8 cellular contexts compared by ENCODE assay signal in the genomic region with DNA sequence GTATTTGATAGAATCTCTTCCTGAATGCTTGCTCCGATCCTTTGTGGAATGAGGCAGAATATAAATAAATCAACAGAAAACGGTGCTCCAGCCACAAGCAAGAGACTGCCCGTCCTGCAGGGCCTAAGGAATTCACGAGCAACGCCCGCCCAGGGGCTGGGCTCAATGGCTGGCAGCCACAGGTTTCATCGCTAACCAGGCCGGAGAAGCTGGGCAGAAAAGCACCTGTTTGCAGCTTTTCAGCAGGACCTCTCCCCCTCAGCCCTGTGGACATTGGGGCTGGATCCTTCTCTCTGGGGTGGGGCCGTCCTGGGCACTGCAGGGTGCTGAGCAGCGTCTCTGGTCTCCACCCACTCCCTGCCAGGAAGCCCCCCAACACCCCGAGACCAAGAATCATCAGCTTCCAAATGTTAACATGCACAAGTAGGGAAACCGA.
DNase-seq lines count a peak whose midpoint lies in the region; ATAC-seq, FAIRE-seq and TF ChIP-seq lines count a peak whose summit lies in the region.

No MANE protein-coding gene starts in this region.

- no peak for ATAC-seq in HG02981 (IDR thresholded peaks at IDR 0.05; ENCODE audit: unreplicated experiment)

- no peaks in the 10 kb centered on the region for H3K79me2 ChIP-seq in keratinocyte (ENCODE audit: control insufficient read depth, insufficient read depth, low read length)

- TF ChIP-seq POLR2A in stomach (IDR thresholded peaks at IDR 0.05) = no peak

- intact Hi-C loops in stomach (cut with DNase I; ENCODE audit: low total_unique reads) = no loop called here

- peak overlapping the region; percentile 81 for H3K4me2 ChIP-seq in keratinocyte (ENCODE audit: control insufficient read depth, extremely low read depth, insufficient read depth, low read depth, low read length)

- H3K36me3 ChIP-seq in HEK293 (ENCODE audit: control insufficient read depth in 2 of 2, insufficient read depth in 1 of 2, low read length in 2 of 2) (no peaks in the 10 kb centered on the region), keratinocyte (ENCODE audit: control insufficient read depth in 2 of 2, extremely low read depth in 1 of 2, insufficient read depth in 2 of 2, low read length in 2 of 2) (no peaks in the 10 kb centered on the region), stomach (no peaks in the 10 kb centered on the region)

- H3K4me3 Mint-ChIP-seq in brain = peak overlapping the region; percentile 50 to 77 (median 74)

- H4K20me1 ChIP-seq in keratinocyte (ENCODE audit: control insufficient read depth, extremely low read depth, insufficient read depth, low read length) = no peaks in the 10 kb centered on the region

- no peak overlapping the region; the same call in 1 of the 2 replicates for H3K4me3 ChIP-seq in HEK293 (ENCODE audit: low read depth, low read length)
- H3K4me3 ChIP-seq in keratinocyte (ENCODE audit: control insufficient read depth in 2 of 3, extremely low read depth in 1 of 3, insufficient read depth in 2 of 3, low read depth in 1 of 3, low read length in 3 of 3) = peak overlapping the region; percentile 25 to 53 (median 41)
- peak overlapping the region; percentile 33 to 46 (median 43) for H3K4me3 ChIP-seq in stomach

- CTCF ChIA-PET in HEK293 (lab: Yijun Ruan, JAX) = interaction anchor here (0.9 to 3.4 kb wide), 12 partner anchors 9 to 105 kb away, joined by 3 to 27 read pairs (median 8); a partner anchor contains a TSS

- H3K27me3 ChIP-seq in keratinocyte (ENCODE audit: control insufficient read depth, extremely low read depth, insufficient read depth, low read length) (no peaks in the 10 kb centered on the region), stomach (no peaks in the 10 kb centered on the region)

- no peaks in the 10 kb centered on the region for H3K9me3 ChIP-seq in HEK293 (ENCODE audit: control insufficient read depth, insufficient read depth, low read depth, low read length)
- H3K9me3 ChIP-seq in keratinocyte (ENCODE audit: control insufficient read depth, low read depth, low read length) = peaks cover 2% of the 10 kb centered on the region
- peaks cover 0 to 7% (median 6%) of the 10 kb centered on the region in 4 donors for H3K9me3 ChIP-seq in stomach

- peaks cover 5% of the 10 kb centered on the region for H3K36me3 Mint-ChIP-seq in brain

- peak overlapping the region; percentile 34 for H3K9ac ChIP-seq in keratinocyte (ENCODE audit: control insufficient read depth, extremely low read depth, insufficient read depth, low read length)

- H3K27ac ChIP-seq in HEK293 (ENCODE audit: extremely low read depth, low read depth, low read length) = no peak overlapping the region
- H3K27ac ChIP-seq in keratinocyte (ENCODE audit: control insufficient read depth, insufficient read depth, low read length) = no peak overlapping the region
- H3K27ac ChIP-seq in stomach = peak overlapping the region; percentile 85 to 88 (median 86)

- H2AFZ ChIP-seq in keratinocyte (ENCODE audit: control insufficient read depth, low read length) = peak overlapping the region; percentile 16

- H3K27ac Mint-ChIP-seq in brain = peak overlapping the region in 1 of 5 experiments; percentile 68

- TF ChIP-seq CTCF in HEK293 (tag by site-specific recombination; IDR thresholded peaks at IDR 0.05) (no peak), brain (conservative IDR thresholded peaks at IDR 0.05) (no peak), keratinocyte (optimal IDR thresholded peaks at IDR 0.05 in 1 of 3, IDR thresholded peaks at IDR 0.05 in 1 of 3, conservative IDR thresholded peaks at IDR 0.05 in 1 of 3; ENCODE audit: extremely low read depth in 1 of 3, insufficient read depth in 2 of 3, low read length in 3 of 3) (no peak), stomach (IDR thresholded peaks at IDR 0.05) (no peak)

- peaks cover 8% of the 10 kb centered on the region for H3K4me1 Mint-ChIP-seq in brain

- H3K9me1 ChIP-seq in keratinocyte (ENCODE audit: control insufficient read depth, extremely low read depth, insufficient read depth, low read length) = no peaks in the 10 kb centered on the region

- no peak for FAIRE-seq in keratinocyte (lab: Jason Lieb, UNC)

- 14 to 23% (median 16%) methylated on average over 8 to 12 of the region's 12 CpGs for WGBS in stomach, 5 donors

- peaks cover 14% of the 10 kb centered on the region for H3K27me3 Mint-ChIP-seq in brain

- TF ChIP-seq EP300 in stomach (IDR thresholded peaks at IDR 0.05) = no peak

- H3K4me1 ChIP-seq in HEK293 (ENCODE audit: control insufficient read depth, insufficient read depth, low read length) (no peaks in the 10 kb centered on the region), keratinocyte (ENCODE audit: control insufficient read depth, extremely low read depth, insufficient read depth, low read length) (peaks cover 18% of the 10 kb centered on the region), stomach (peaks cover 31 to 46% (median 44%) of the 10 kb centered on the region in 4 donors)

- peaks cover 9 to 31% (median 15%) of the 10 kb centered on the region in 5 experiments for H3K9me3 Mint-ChIP-seq in brain

- DNase-seq in keratinocyte (ENCODE audit: low read depth, low spot score) = no peak
- peak; percentile 55 for DNase-seq in stomach
- DNase-seq in NCI-H1436 (lab: John Stamatoyannopoulos, UW) = no peak
- no peak for DNase-seq in NCI-H1092 (lab: John Stamatoyannopoulos, UW)
- no peak for DNase-seq in globus pallidus (ENCODE audit: low spot score)

- POLR2A ChIA-PET in HEK293 (lab: Yijun Ruan, JAX) = interaction anchor here (1.2 to 7.1 kb wide), 11 partner anchors 21 to 150 kb away, joined by 3 to 308 read pairs (median 6); a partner anchor contains a TSS

- dilution Hi-C loops in keratinocyte (cut with MboI; ENCODE audit: extremely low pct_ligation_motif_present, low sequenced_read_pairs) = no loop called here

TF ChIP-seq in HEK293, 187 proteins besides CTCF, POLR2A, EP300 and RAD21:
- TF ChIP-seq ZFP3 (tag by site-specific recombination; IDR thresholded peaks at IDR 0.05; ENCODE audit: low read depth) (no peak), ZNF37A (tag by site-specific recombination; IDR thresholded peaks at IDR 0.05) (no peak), SCRT1 (tag by site-specific recombination; IDR thresholded peaks at IDR 0.05; ENCODE audit: borderline replicate concordance) (peak; percentile 84), GFI1B (tag by site-specific recombination; IDR thresholded peaks at IDR 0.05) (no peak), SCRT2 (tag by site-specific recombination; IDR thresholded peaks at IDR 0.05) (peak; percentile 87)

Comparison
In these comparisons a context has a peak if more than half of its experiments do, and no peak if none do; other contexts are left out.
1. H3K27ac ChIP-seq: peak in stomach (5 of 5); none in HEK293 (single experiment) and keratinocyte (single experiment).